10 cellular contexts compared by ENCODE assay signal in genomic region chr6:30074331-30075093, GRCh38. TPM values are rescaled to one million over a fixed set of nuclear protein-coding genes. Genes with fewer than 3 reads are reported as not detected.
DNase-seq lines count a peak whose midpoint lies in the region; ATAC-seq, FAIRE-seq and TF ChIP-seq lines count a peak whose summit lies in the region.
"Had no signal": no experiment of that assay in that cellular context is flagged by ENCODE, and none has a peak within 500 bp of the region (broad histone marks: within the 10 kb centered on the region; RNA-seq: fewer than 3 reads in every experiment).

No MANE protein-coding gene starts in this region.

- peaks cover 3% of the 10 kb centered on the region for H3K9me3 ChIP-seq in adipocyte (ENCODE audit: control insufficient read depth, low read length)
- no peaks in the 10 kb centered on the region for H3K9me3 ChIP-seq in kidney (ENCODE audit: control insufficient read depth in 1 of 2, low read length in 2 of 2)
- H3K9me3 ChIP-seq in suprapubic skin, result no peaks in the 10 kb centered on the region

- peaks cover 15% of the 10 kb centered on the region for H3K36me3 Mint-ChIP-seq in activated T-cell treated with anti-CD3 and anti-CD28 coated beads, Interleukin-2, amount 50 U/mL, for 4 hours (ENCODE audit: insufficient read depth)

- TF ChIP-seq CTCF in kidney (IDR thresholded peaks at IDR 0.05; ENCODE audit: borderline replicate concordance, extremely low read depth, insufficient read depth) (no peak), suprapubic skin (IDR thresholded peaks at IDR 0.05) (no peak)

- H3K4me3 Mint-ChIP-seq in activated T-cell treated with anti-CD3 and anti-CD28 coated beads, Interleukin-2, amount 50 U/mL, for 4 hours, result peak overlapping the region; percentile 48

- no peak for TF ChIP-seq EP300 in suprapubic skin (IDR thresholded peaks at IDR 0.05)

- peak; percentile 13 to 37 for ATAC-seq in activated T-cell treated with anti-CD3 and anti-CD28 coated beads, Interleukin-2, amount 50 U/mL, for 4 hours
- no peak for ATAC-seq in GM18873 (IDR thresholded peaks at IDR 0.05; ENCODE audit: low FRiP score, unreplicated experiment)
- no peak for ATAC-seq in GM18517 (IDR thresholded peaks at IDR 0.05; ENCODE audit: unreplicated experiment)

- intact Hi-C loops in kidney (cut with DNase I), result no loop called here

- H3K4me3 ChIP-seq in adipocyte (ENCODE audit: low read length) (no peak overlapping the region), kidney (ENCODE audit: low read length in 2 of 2) (peak overlapping the region in 1 of 2 donors; percentile 21), suprapubic skin (peak overlapping the region; percentile 65)

- peaks cover 67% of the 10 kb centered on the region for H3K27me3 ChIP-seq in adipocyte (replicated peaks; ENCODE audit: control insufficient read depth, insufficient read depth, low read length)
- peaks cover 33% of the 10 kb centered on the region for H3K27me3 ChIP-seq in suprapubic skin

- no peaks in the 10 kb centered on the region for H3K9me3 Mint-ChIP-seq in activated T-cell treated with anti-CD3 and anti-CD28 coated beads, Interleukin-2, amount 50 U/mL, for 4 hours
- H3K9me3 Mint-ChIP-seq: activated naive CD4-positive, alpha-beta T cell treated with anti-CD3 and anti-CD28 coated beads, Interleukin-2, amount 50 U/mL, for 72 hours had no signal

- H3K36me3 ChIP-seq in adipocyte (ENCODE audit: control insufficient read depth, insufficient read depth, low read length, severe bottlenecking), result peaks cover 6% of the 10 kb centered on the region
- peaks cover 0 to under 1% of the 10 kb centered on the region in 2 donors for H3K36me3 ChIP-seq in kidney (ENCODE audit: control insufficient read depth in 1 of 2, insufficient read depth in 2 of 2, low read length in 2 of 2)
- peaks cover 17% of the 10 kb centered on the region for H3K36me3 ChIP-seq in suprapubic skin

- H3K4me1 ChIP-seq in adipocyte (ENCODE audit: control insufficient read depth, insufficient read depth, low read length) (peaks cover 20% of the 10 kb centered on the region), kidney (ENCODE audit: control insufficient read depth in 1 of 2, insufficient read depth in 1 of 2, low read depth in 1 of 2, low read length in 2 of 2) (peaks cover 3 to 8% of the 10 kb centered on the region in 2 donors), suprapubic skin (peaks cover 43% of the 10 kb centered on the region)

- peaks cover 51% of the 10 kb centered on the region for H3K4me1 Mint-ChIP-seq in activated T-cell treated with anti-CD3 and anti-CD28 coated beads, Interleukin-2, amount 50 U/mL, for 4 hours (ENCODE audit: low read depth)

- H3K27me3 Mint-ChIP-seq in activated T-cell treated with anti-CD3 and anti-CD28 coated beads, Interleukin-2, amount 50 U/mL, for 4 hours (ENCODE audit: low read depth), result peaks cover 59% of the 10 kb centered on the region

- H3K27ac ChIP-seq in kidney (ENCODE audit: low read depth in 2 of 2, low read length in 2 of 2) (no peak overlapping the region), suprapubic skin (peak overlapping the region; percentile 89)

- no peak for TF ChIP-seq POLR2A in suprapubic skin (IDR thresholded peaks at IDR 0.05)

- no peak for DNase-seq in activated T-cell treated with anti-CD3 and anti-CD28 coated beads, Interleukin-2, amount 50 U/mL, for 4 hours
- DNase-seq in activated T-cell treated with anti-CD3 and anti-CD28 coated beads, Interleukin-2, amount 50 U/mL, for 48 hours, result no peak
- peak; percentile 40 for DNase-seq in adipocyte (ENCODE audit: low read depth)
- peak; percentile 72 for DNase-seq in kidney
- DNase-seq in suprapubic skin (ENCODE audit: low spot score in 2 of 2), result no peak
- DNase-seq in NOMO-1 treated with DMSO at 0.1 percent for 48 hours (lab: John Stamatoyannopoulos, UW; ENCODE audit: unreplicated experiment), result no peak
- DNase-seq: left cardiac atrium had no signal

- H3K9ac ChIP-seq in adipocyte (ENCODE audit: low read length) (no peak overlapping the region), kidney (ENCODE audit: low read length in 2 of 2) (no peak overlapping the region)

- WGBS in suprapubic skin, result 4% methylated on average over 37 of the region's 37 CpGs

- FAIRE-seq in kidney (lab: Jason Lieb, UNC), result no peak

RNA-seq across cellular contexts. Expression of gene RNF39, which starts 1.1 kb away (rescaled TPM):
- total RNA-seq in activated T-cell treated with anti-CD3 and anti-CD28 coated beads, Interleukin-2, amount 50 U/mL, for 4 hours, result not detected
- total RNA-seq in kidney (1.3 TPM), suprapubic skin (10 to 100 TPM; 29.1 to 73.1 (median 44.6) TPM)
- not detected for polyA plus RNA-seq in kidney (ENCODE audit: insufficient read depth, low read depth, low replicate concordance)
- total RNA-seq: activated naive CD4-positive, alpha-beta T cell treated with anti-CD3 and anti-CD28 coated beads, Interleukin-2, amount 50 U/mL, for 72 hours; left cardiac atrium had no signal

RNA-seq across cellular contexts. Expression of gene PPP1R11, which starts 7.5 kb away (rescaled TPM):
- 10 to 100 TPM; 71.9 to 81.6 (median 80.5) TPM for total RNA-seq in activated T-cell treated with anti-CD3 and anti-CD28 coated beads, Interleukin-2, amount 50 U/mL, for 4 hours
- total RNA-seq in kidney, result 71.6 TPM
- 78.3 TPM for polyA plus RNA-seq in kidney (ENCODE audit: insufficient read depth, low read depth, low replicate concordance)
- total RNA-seq in suprapubic skin, result 10 to 100 TPM; 35.2 to 54.4 (median 44.2) TPM

RNA-seq across cellular contexts. Expression of gene POLR1H, which starts 13.4 kb away (rescaled TPM):
- 10 to 100 TPM; 80.6 to 86.6 (median 84.8) TPM for total RNA-seq in activated T-cell treated with anti-CD3 and anti-CD28 coated beads, Interleukin-2, amount 50 U/mL, for 4 hours
- 23.3 TPM for total RNA-seq in kidney
- polyA plus RNA-seq in kidney (ENCODE audit: insufficient read depth, low read depth, low replicate concordance), result 52.8 TPM
- total RNA-seq in suprapubic skin, result 10 to 100 TPM; 16.7 to 23.9 (median 21.6) TPM

RNA-seq across cellular contexts. Expression of gene TRIM31, which starts 38.4 kb away (rescaled TPM):
- not detected for total RNA-seq in activated T-cell treated with anti-CD3 and anti-CD28 coated beads, Interleukin-2, amount 50 U/mL, for 4 hours
- total RNA-seq in kidney (0.22 TPM), suprapubic skin (under 1 TPM in 1 of 4 donors, not detected in 3; 0.57 TPM)
- 0.26 TPM for polyA plus RNA-seq in kidney (ENCODE audit: insufficient read depth, low read depth, low replicate concordance)
- total RNA-seq: activated naive CD4-positive, alpha-beta T cell treated with anti-CD3 and anti-CD28 coated beads, Interleukin-2, amount 50 U/mL, for 72 hours; left cardiac atrium had no signal

Comparison
In these comparisons a context has a peak if more than half of its experiments do, and no peak if none do; other contexts are left out.
1. ATAC-seq: peak in activated T-cell treated with anti-CD3 and anti-CD28 coated beads, Interleukin-2, amount 50 U/mL, for 4 hours (2 of 2); none in GM18873 (single experiment) and GM18517 (single experiment).
2. DNase-seq: peak in adipocyte (single experiment) and kidney (single experiment); none in activated T-cell treated with anti-CD3 and anti-CD28 coated beads, Interleukin-2, amount 50 U/mL, for 4 hours (single experiment), activated T-cell treated with anti-CD3 and anti-CD28 coated beads, Interleukin-2, amount 50 U/mL, for 48 hours (0 of 2), suprapubic skin (0 of 2) and NOMO-1 treated with DMSO at 0.1 percent for 48 hours (single experiment).
3. RNA of gene RNF39, which starts 1.1 kb away (total RNA-seq): 29.1 to 73.1 TPM in suprapubic skin; 1.3 TPM in kidney (single experiment) and not detected in activated T-cell treated with anti-CD3 and anti-CD28 coated beads, Interleukin-2, amount 50 U/mL, for 4 hours; every median in the first group is over 10 times any median in the second.